Comparison of ENCODE assay signal across 8 cellular contexts in the genomic region with DNA sequence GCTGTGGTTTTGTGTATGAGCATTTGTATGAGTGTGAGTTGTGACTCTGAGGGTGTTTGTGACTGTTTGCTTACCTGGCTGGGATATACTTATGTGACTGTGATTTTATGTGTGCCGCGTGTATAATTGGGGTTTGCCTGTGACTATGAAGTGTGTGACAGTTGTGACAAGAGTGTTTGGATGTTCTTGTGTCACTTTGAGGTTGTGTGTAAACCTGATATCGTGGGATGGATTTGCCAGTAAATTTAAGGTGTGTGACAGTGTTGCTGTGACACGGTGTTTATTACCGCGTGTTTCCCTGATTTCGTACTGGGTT. TPM values are rescaled to one million over a fixed set of nuclear protein-coding genes. Genes with fewer than 3 reads are reported as not detected.
DNase-seq lines count a peak whose midpoint lies in the region; ATAC-seq, FAIRE-seq and TF ChIP-seq lines count a peak whose summit lies in the region.

No MANE protein-coding gene starts in this region.

- ATAC-seq in HG03045 (IDR thresholded peaks at IDR 0.05; ENCODE audit: unreplicated experiment): no peak

- POLR2A ChIA-PET in AG04449 (lab: Yijun Ruan, JAX): no interaction called here

- CTCF ChIA-PET in AG04449 (lab: Yijun Ruan, JAX): no interaction called here

- no peaks in the 10 kb centered on the region for H3K27me3 ChIP-seq in bronchial epithelial cell (ENCODE audit: control insufficient read depth, insufficient read depth, low read length)
- H3K27me3 ChIP-seq in muscle layer of colon (ENCODE audit: control insufficient read depth in 1 of 2, insufficient read depth in 2 of 2, low read length in 2 of 2): no peaks in the 10 kb centered on the region

- peak overlapping the region; percentile 77 for H3K27ac ChIP-seq in muscle layer of colon (ENCODE audit: low read depth, low read length)

- H3K4me1 ChIP-seq in muscle layer of colon (ENCODE audit: insufficient read depth, low read length): peaks cover 13% of the 10 kb centered on the region

- no peaks in the 10 kb centered on the region for H3K36me3 ChIP-seq in bronchial epithelial cell (ENCODE audit: control insufficient read depth, insufficient read depth, low read length)
- H3K36me3 ChIP-seq in muscle layer of colon (ENCODE audit: insufficient read depth, low read length): no peaks in the 10 kb centered on the region

- no peak for FAIRE-seq in bronchial epithelial cell (lab: Jason Lieb, UNC)

- no peak for TF ChIP-seq CTCF in AG04449 (IDR thresholded peaks at IDR 0.05; ENCODE audit: insufficient read depth, low read length, missing control alignments)
- TF ChIP-seq CTCF in bronchial epithelial cell (IDR thresholded peaks at IDR 0.05; ENCODE audit: insufficient read depth, low read length, severe bottlenecking): no peak

- H3K9me3 ChIP-seq in muscle layer of colon (ENCODE audit: low read length): peaks cover 3% of the 10 kb centered on the region

- peak overlapping the region; percentile 95 for H3K4me3 ChIP-seq in AG04449 (ENCODE audit: low read depth, low read length)
- peak overlapping the region; percentile 83 for H3K4me3 ChIP-seq in bronchial epithelial cell (ENCODE audit: low read depth, low read length)
- peak overlapping the region; percentile 59 to 83 for H3K4me3 ChIP-seq in muscle layer of colon (ENCODE audit: low read depth in 1 of 2, low read length in 2 of 2)

- no peak for DNase-seq in AG04449 (ENCODE audit: low read depth, low spot score)
- peak; percentile 0 for DNase-seq in HS-5 (ENCODE audit: low read depth)
- DNase-seq in bronchial epithelial cell (ENCODE audit: low read depth): no peak
- DNase-seq in LoVo (ENCODE audit: low spot score): no peak
- DNase-seq in HCEC 1CT: no peak
- DNase-seq in mucosa of gallbladder (ENCODE audit: low spot score): no peak

- H3K9ac ChIP-seq in muscle layer of colon (ENCODE audit: low read length): peak overlapping the region; percentile 53

RNA-seq across cellular contexts. Expression of a gene that starts 0.4 kb away (rescaled TPM):
- total RNA-seq in bronchial epithelial cell: 5.4 and 7.1 TPM in 2 replicates
- total RNA-seq in mucosa of gallbladder: 13.8 TPM
